Comparison of ENCODE assay signal across 1 cellular context in the genomic region with DNA sequence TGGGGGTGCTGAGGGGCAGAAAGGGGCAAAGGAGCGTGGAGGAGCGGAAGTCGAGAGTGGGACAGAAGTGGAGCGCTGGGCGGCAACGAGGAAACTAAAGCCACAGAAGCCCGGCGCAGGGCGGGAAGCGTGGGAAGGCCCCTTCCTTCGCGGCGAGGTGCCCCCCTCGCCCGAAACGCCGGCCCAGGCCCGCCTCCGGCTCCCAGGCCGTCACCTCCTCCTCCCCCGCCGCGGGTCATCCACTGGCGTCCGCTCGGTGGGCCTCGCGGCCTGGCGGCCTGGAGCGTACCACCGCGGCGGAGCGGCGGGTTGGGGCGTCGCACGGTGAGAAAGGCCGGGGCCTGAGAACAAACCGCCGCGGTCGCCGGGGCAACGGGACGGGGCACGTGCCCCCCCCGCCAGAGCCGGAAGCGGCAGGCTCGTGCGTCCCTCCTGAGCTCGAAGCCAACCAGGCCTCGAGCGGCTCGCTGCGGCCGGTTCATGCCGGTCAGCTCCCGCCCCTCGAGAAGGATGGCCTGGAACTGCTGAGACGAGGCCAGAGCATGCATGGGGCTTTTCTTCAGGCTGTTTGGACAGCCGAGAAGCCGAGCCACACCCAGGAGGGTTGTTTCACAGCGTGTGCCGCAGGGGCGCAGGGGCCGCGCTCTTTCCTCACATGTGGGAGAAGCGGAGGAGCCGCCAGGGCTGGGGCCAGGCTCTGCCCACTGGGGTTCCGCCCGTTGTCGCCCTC.
A peak's percentile ranks its signal among the peaks of the same experiment; 100 is the strongest.
TF ChIP-seq lines count a peak whose summit lies in the region.

TSS of gene TCP11 (minus strand) at position 349 of the 730 bp plus-strand sequence. CDS start 469 bp downstream, outside the sequence.

TF ChIP-seq in WTC11, 78 proteins besides CTCF, POLR2A, EP300 and RAD21 (continued from another document):
- TF ChIP-seq, protein P1, sequence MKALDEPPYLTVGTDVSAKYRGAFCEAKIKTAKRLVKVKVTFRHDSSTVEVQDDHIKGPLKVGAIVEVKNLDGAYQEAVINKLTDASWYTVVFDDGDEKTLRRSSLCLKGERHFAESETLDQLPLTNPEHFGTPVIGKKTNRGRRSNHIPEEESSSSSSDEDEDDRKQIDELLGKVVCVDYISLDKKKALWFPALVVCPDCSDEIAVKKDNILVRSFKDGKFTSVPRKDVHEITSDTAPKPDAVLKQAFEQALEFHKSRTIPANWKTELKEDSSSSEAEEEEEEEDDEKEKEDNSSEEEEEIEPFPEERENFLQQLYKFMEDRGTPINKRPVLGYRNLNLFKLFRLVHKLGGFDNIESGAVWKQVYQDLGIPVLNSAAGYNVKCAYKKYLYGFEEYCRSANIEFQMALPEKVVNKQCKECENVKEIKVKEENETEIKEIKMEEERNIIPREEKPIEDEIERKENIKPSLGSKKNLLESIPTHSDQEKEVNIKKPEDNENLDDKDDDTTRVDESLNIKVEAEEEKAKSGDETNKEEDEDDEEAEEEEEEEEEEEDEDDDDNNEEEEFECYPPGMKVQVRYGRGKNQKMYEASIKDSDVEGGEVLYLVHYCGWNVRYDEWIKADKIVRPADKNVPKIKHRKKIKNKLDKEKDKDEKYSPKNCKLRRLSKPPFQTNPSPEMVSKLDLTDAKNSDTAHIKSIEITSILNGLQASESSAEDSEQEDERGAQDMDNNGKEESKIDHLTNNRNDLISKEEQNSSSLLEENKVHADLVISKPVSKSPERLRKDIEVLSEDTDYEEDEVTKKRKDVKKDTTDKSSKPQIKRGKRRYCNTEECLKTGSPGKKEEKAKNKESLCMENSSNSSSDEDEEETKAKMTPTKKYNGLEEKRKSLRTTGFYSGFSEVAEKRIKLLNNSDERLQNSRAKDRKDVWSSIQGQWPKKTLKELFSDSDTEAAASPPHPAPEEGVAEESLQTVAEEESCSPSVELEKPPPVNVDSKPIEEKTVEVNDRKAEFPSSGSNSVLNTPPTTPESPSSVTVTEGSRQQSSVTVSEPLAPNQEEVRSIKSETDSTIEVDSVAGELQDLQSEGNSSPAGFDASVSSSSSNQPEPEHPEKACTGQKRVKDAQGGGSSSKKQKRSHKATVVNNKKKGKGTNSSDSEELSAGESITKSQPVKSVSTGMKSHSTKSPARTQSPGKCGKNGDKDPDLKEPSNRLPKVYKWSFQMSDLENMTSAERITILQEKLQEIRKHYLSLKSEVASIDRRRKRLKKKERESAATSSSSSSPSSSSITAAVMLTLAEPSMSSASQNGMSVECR (CRISPR knock-in tag; IDR thresholded peaks at IDR 0.05; ENCODE audit: borderline replicate concordance) = 0 out of 2 replicates have a peak, but pooled peaks have one; percentile 39
- TF ChIP-seq PRRX2 (CRISPR knock-in tag; IDR thresholded peaks at IDR 0.05) (no peak), NR3C1 (CRISPR knock-in tag; conservative IDR thresholded peaks at IDR 0.05; ENCODE audit: low read depth) (no peak), ZNF423 (CRISPR knock-in tag; IDR thresholded peaks at IDR 0.05) (no peak), E2F1 (CRISPR knock-in tag; IDR thresholded peaks at IDR 0.05) (0 out of 2 replicates have a peak, but pooled peaks have one; percentile 27)
- TF ChIP-seq, protein P2, sequence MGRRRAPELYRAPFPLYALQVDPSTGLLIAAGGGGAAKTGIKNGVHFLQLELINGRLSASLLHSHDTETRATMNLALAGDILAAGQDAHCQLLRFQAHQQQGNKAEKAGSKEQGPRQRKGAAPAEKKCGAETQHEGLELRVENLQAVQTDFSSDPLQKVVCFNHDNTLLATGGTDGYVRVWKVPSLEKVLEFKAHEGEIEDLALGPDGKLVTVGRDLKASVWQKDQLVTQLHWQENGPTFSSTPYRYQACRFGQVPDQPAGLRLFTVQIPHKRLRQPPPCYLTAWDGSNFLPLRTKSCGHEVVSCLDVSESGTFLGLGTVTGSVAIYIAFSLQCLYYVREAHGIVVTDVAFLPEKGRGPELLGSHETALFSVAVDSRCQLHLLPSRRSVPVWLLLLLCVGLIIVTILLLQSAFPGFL (CRISPR knock-in tag; IDR thresholded peaks at IDR 0.05; ENCODE audit: borderline replicate concordance) = no peak
- TF ChIP-seq, protein P3, sequence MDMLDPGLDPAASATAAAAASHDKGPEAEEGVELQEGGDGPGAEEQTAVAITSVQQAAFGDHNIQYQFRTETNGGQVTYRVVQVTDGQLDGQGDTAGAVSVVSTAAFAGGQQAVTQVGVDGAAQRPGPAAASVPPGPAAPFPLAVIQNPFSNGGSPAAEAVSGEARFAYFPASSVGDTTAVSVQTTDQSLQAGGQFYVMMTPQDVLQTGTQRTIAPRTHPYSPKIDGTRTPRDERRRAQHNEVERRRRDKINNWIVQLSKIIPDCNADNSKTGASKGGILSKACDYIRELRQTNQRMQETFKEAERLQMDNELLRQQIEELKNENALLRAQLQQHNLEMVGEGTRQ (CRISPR knock-in tag; IDR thresholded peaks at IDR 0.05) = peak; percentile 43; the same call in 1 of the 2 replicates
